1 cellular context compared by ENCODE assay signal in genomic region chr15:71357357-71357756, GRCh38.
TF ChIP-seq lines count a peak whose summit lies in the region.

No MANE protein-coding gene starts in this region.

TF ChIP-seq in GM23338, 12 proteins besides CTCF, POLR2A, EP300 and RAD21 (continued from another document):
- TF ChIP-seq, protein P1, sequence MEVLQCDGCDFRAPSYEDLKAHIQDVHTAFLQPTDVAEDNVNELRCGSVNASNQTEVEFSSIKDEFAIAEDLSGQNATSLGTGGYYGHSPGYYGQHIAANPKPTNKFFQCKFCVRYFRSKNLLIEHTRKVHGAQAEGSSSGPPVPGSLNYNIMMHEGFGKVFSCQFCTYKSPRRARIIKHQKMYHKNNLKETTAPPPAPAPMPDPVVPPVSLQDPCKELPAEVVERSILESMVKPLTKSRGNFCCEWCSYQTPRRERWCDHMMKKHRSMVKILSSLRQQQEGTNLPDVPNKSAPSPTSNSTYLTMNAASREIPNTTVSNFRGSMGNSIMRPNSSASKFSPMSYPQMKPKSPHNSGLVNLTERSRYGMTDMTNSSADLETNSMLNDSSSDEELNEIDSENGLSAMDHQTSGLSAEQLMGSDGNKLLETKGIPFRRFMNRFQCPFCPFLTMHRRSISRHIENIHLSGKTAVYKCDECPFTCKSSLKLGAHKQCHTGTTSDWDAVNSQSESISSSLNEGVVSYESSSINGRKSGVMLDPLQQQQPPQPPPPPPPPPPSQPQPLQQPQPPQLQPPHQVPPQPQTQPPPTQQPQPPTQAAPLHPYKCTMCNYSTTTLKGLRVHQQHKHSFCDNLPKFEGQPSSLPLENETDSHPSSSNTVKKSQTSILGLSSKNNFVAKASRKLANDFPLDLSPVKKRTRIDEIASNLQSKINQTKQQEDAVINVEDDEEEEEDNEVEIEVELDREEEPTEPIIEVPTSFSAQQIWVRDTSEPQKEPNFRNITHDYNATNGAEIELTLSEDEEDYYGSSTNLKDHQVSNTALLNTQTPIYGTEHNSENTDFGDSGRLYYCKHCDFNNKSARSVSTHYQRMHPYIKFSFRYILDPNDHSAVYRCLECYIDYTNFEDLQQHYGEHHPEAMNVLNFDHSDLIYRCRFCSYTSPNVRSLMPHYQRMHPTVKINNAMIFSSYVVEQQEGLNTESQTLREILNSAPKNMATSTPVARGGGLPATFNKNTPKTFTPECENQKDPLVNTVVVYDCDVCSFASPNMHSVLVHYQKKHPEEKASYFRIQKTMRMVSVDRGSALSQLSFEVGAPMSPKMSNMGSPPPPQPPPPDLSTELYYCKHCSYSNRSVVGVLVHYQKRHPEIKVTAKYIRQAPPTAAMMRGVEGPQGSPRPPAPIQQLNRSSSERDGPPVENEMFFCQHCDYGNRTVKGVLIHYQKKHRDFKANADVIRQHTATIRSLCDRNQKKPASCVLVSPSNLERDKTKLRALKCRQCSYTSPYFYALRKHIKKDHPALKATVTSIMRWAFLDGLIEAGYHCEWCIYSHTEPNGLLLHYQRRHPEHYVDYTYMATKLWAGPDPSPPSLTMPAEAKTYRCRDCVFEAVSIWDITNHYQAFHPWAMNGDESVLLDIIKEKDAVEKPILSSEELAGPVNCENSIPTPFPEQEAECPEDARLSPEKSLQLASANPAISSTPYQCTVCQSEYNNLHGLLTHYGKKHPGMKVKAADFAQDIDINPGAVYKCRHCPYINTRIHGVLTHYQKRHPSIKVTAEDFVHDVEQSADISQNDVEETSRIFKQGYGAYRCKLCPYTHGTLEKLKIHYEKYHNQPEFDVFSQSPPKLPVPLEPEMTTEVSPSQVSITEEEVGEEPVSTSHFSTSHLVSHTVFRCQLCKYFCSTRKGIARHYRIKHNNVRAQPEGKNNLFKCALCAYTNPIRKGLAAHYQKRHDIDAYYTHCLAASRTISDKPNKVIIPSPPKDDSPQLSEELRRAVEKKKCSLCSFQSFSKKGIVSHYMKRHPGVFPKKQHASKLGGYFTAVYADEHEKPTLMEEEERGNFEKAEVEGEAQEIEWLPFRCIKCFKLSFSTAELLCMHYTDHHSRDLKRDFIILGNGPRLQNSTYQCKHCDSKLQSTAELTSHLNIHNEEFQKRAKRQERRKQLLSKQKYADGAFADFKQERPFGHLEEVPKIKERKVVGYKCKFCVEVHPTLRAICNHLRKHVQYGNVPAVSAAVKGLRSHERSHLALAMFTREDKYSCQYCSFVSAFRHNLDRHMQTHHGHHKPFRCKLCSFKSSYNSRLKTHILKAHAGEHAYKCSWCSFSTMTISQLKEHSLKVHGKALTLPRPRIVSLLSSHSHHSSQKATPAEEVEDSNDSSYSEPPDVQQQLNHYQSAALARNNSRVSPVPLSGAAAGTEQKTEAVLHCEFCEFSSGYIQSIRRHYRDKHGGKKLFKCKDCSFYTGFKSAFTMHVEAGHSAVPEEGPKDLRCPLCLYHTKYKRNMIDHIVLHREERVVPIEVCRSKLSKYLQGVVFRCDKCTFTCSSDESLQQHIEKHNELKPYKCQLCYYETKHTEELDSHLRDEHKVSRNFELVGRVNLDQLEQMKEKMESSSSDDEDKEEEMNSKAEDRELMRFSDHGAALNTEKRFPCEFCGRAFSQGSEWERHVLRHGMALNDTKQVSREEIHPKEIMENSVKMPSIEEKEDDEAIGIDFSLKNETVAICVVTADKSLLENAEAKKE (CRISPR knock-in tag; IDR thresholded peaks at IDR 0.05), result no peak
- TF ChIP-seq ZNF331 (CRISPR knock-in tag; IDR thresholded peaks at IDR 0.05; ENCODE audit: low read depth), result no peak
